Comparison of ENCODE assay signal across 13 cellular contexts in the genomic region with DNA sequence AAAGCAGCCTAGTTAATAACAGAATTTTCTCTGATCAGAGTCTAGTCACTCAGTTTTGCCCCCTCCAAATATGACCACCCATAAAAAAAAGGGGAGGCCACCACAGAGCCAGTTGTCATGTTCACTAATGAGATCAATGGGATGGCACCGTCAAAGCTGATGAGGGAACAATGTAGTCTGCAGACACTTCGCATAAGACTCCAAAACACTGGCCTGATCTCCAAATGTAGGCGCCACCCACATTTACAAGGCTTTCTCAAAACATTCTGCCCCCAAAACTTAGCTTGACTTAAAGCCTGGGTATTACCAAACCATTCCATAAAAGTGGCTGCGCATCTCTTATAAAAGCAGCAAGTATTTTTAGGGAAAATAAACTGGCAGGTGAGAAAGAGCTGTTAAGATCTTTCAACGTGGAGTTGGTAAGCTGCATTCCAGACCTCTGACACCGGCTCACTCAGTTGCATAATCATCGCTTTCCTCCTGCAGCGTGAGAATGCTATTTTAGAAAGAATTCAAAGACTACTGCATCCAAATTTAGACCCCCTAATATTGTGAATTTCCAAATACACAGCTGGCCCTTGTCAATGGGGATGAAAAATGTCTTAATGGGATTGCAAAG. TPM values are rescaled to one million over a fixed set of nuclear protein-coding genes. Genes with fewer than 3 reads are reported as not detected.
DNase-seq lines count a peak whose midpoint lies in the region; ATAC-seq and TF ChIP-seq lines count a peak whose summit lies in the region.
"Had no signal": no experiment of that assay in that cellular context is flagged by ENCODE, and none has a peak within 500 bp of the region (broad histone marks: within the 10 kb centered on the region; RNA-seq: fewer than 3 reads in every experiment).

No MANE protein-coding gene starts in this region.

- no peak overlapping the region for H3K4me3 Mint-ChIP-seq in activated T-helper 17 cell treated with anti-CD3 and anti-CD28 coated beads, Interleukin-2, amount 50 U/mL, for 72 hours
- H3K4me3 Mint-ChIP-seq: activated B cell treated with CpG ODN at 0.5 μM for 24 hours; CD8-positive, alpha-beta memory T cell had no signal

- no peaks in the 10 kb centered on the region for H3K9me3 ChIP-seq in left lung

- POLR2A ChIA-PET in BJ (lab: Charles Lee): interaction anchor here (0.5 kb wide), 1 partner anchor 27 kb away, joined by 3 read pairs; no protein-coding TSS in a partner anchor

- H3K27ac ChIP-seq in left lung: peak overlapping the region in 1 of 2 donors; percentile 8

- H3K4me1 Mint-ChIP-seq in activated T-helper 17 cell treated with anti-CD3 and anti-CD28 coated beads, Interleukin-2, amount 50 U/mL, for 72 hours: peaks cover 4% of the 10 kb centered on the region

- CTCF ChIA-PET in BJ (lab: Yijun Ruan, JAX): interaction anchor here (0.9 to 1.5 kb wide), 5 partner anchors 9 to 74 kb away, joined by 3 to 9 read pairs (median 3); no protein-coding TSS in a partner anchor

- H3K4me3 ChIP-seq in BJ (ENCODE audit: low read depth, low read length) (no peak overlapping the region), left lung (no peak overlapping the region), H7 (ENCODE audit: insufficient read depth, low read depth, low read length) (no peak overlapping the region)

- in situ Hi-C loops in T47D (cut with HindIII; ENCODE audit: low pct_unique_long_range_greater_than_20kb, low sequenced_read_pairs): no loop called here

- H3K36me3 ChIP-seq in BJ (ENCODE audit: control insufficient read depth, insufficient read depth, low read length) (no peaks in the 10 kb centered on the region), left lung (no peaks in the 10 kb centered on the region), H7 (replicated peaks; ENCODE audit: control insufficient read depth, insufficient read depth, low read length) (no peaks in the 10 kb centered on the region; the same call in 1 of the 2 replicates)

- DNase-seq in BJ (ENCODE audit: low read depth) (peak; percentile 62), LHCN-M2 (ENCODE audit: low read depth) (peak; percentile 70), T47D (ENCODE audit: low read depth in 1 of 2, low spot score in 1 of 2) (peak; percentile 59 to 84), left lung (no peak), H7 (no peak)
- DNase-seq: activated B cell treated with CpG ODN at 0.5 μM for 24 hours; CD8-positive, alpha-beta memory T cell; NCI-H748 treated with DMSO at 0.1 percent for 48 hours; stimulated activated CD4-positive, alpha-beta T cell treated with anti-CD3 and anti-CD28 coated beads, Interleukin-1b, Interleukin-23, amount 100 ng/mL, for 48 hours had no signal

- H3K36me3 Mint-ChIP-seq in activated T-helper 17 cell treated with anti-CD3 and anti-CD28 coated beads, Interleukin-2, amount 50 U/mL, for 72 hours (ENCODE audit: low read depth): no peaks in the 10 kb centered on the region

- H3K27me3 ChIP-seq in BJ (ENCODE audit: control insufficient read depth, insufficient read depth, low read length): no peaks in the 10 kb centered on the region; the same call in 1 of the 2 replicates
- no peaks in the 10 kb centered on the region for H3K27me3 ChIP-seq in left lung
- no peaks in the 10 kb centered on the region for H3K27me3 ChIP-seq in H7 (ENCODE audit: control insufficient read depth, insufficient read depth, low read length)

- ATAC-seq in left lung (peak; percentile 74), HG03432 (IDR thresholded peaks at IDR 0.05; ENCODE audit: unreplicated experiment) (no peak), HG02840 (IDR thresholded peaks at IDR 0.05; ENCODE audit: low FRiP score, unreplicated experiment) (no peak)
- no peak for ATAC-seq in activated T-helper 17 cell treated with anti-CD3 and anti-CD28 coated beads, Interleukin-2, amount 50 U/mL, for 72 hours (replicated peaks)
- ATAC-seq: activated naive CD4-positive, alpha-beta T cell treated with anti-CD3 and anti-CD28 coated beads, Interleukin-2, amount 50 U/mL, for 72 hours had no signal

- H3K27ac Mint-ChIP-seq in activated T-helper 17 cell treated with anti-CD3 and anti-CD28 coated beads, Interleukin-2, amount 50 U/mL, for 72 hours: no peak overlapping the region
- H3K27ac Mint-ChIP-seq: activated B cell treated with CpG ODN at 0.5 μM for 24 hours; CD8-positive, alpha-beta memory T cell had no signal

- no peaks in the 10 kb centered on the region for H3K9me3 Mint-ChIP-seq in activated T-helper 17 cell treated with anti-CD3 and anti-CD28 coated beads, Interleukin-2, amount 50 U/mL, for 72 hours
- H3K9me3 Mint-ChIP-seq: activated B cell treated with CpG ODN at 0.5 μM for 24 hours; CD8-positive, alpha-beta memory T cell had no signal

- TF ChIP-seq CTCF in BJ (IDR thresholded peaks at IDR 0.05; ENCODE audit: insufficient read depth, low read depth, low read length) (no peak), left lung (IDR thresholded peaks at IDR 0.05) (no peak)

- H3K27me3 Mint-ChIP-seq in activated T-helper 17 cell treated with anti-CD3 and anti-CD28 coated beads, Interleukin-2, amount 50 U/mL, for 72 hours: no peaks in the 10 kb centered on the region
- H3K27me3 Mint-ChIP-seq: activated B cell treated with CpG ODN at 0.5 μM for 24 hours had no signal

- intact Hi-C loops in left lung (cut with DNase I): no loop called here

- peaks cover 0 to 19% of the 10 kb centered on the region in 2 donors for H3K4me1 ChIP-seq in left lung

RNA-seq across cellular contexts. Expression of a gene that starts 59.3 kb away (rescaled TPM):
- polyA plus RNA-seq in BJ (2011; rRNA removed): 18.6 and 20.2 TPM in 2 replicates
- polyA minus RNA-seq in BJ (2011; rRNA and poly(A)+ RNA removed): 13.5 and 13.9 TPM in 2 replicates
- total RNA-seq in LHCN-M2 (2014; rRNA removed) (10.6 and 18.1 TPM in 2 replicates), left lung (10 to 100 TPM; 18.3 to 20.2 TPM)
- 22.1 TPM for polyA plus RNA-seq in LHCN-M2 (2012)
- total RNA-seq in activated T-helper 17 cell treated with anti-CD3 and anti-CD28 coated beads, Interleukin-2, amount 50 U/mL, for 72 hours: 10 to 100 TPM in 1 of 2 donors, 1 to 10 TPM in 1; 9.6 to 16.2 TPM
- total RNA-seq in H7 (2014; rRNA removed; shearing (Covaris generic)): 35.2 and 42.1 TPM in 2 replicates

Comparison
In these comparisons a context has a peak if more than half of its experiments do, and no peak if none do; other contexts are left out.
1. DNase-seq: peak in BJ (single experiment), LHCN-M2 (single experiment) and T47D (2 of 2); none in left lung (0 of 2) and H7 (single experiment).